ENCODE assay signal across 28 cellular contexts in genomic region chr2:65551528-65551927, GRCh38.
"Had no signal": no experiment of that assay in that cellular context is flagged by ENCODE, and none has a peak within 500 bp of the region (broad histone marks: within the 10 kb centered on the region; RNA-seq: fewer than 3 reads in every experiment).

No MANE protein-coding gene starts in this region.

- H3K4me3 ChIP-seq: ascending aorta, cardiac muscle cell had no signal

- FAIRE-seq: bronchial epithelial cell, TTC549 had no signal

- H3K27me3 ChIP-seq: ascending aorta had no signal

- DNase-seq: activated B cell treated with CpG ODN at 0.5 μM for 24 hours; activated CD4-positive, alpha-beta memory T cell treated with anti-CD3 and anti-CD28 coated beads for 36 hours; activated CD4-positive, alpha-beta T cell treated with anti-CD3 and anti-CD28 coated beads for 4 hours; activated CD4-positive, alpha-beta T cell treated with anti-CD3 and anti-CD28 coated beads, Interleukin-2, amount 10 ng/mL, durations not matched to agents 24 days and 14 days; activated CD4-positive, alpha-beta T cell treated with anti-CD3 and anti-CD28 coated beads, Interleukin-2, amount 50 U/mL, for 1 hour; activated CD4-positive, alpha-beta T cell treated with anti-CD3 and anti-CD28 coated beads, Interleukin-2, amount 50 U/mL, for 4 hours; activated CD4-positive, CD25-positive, alpha-beta regulatory T cell treated with anti-CD3 and anti-CD28 coated beads, Interleukin-2, amount 50 U/mL, for 72 hours; activated CD8-positive, alpha-beta memory T cell treated with anti-CD3 and anti-CD28 coated beads, Interleukin-2, amount 50 U/mL, for 48 hours; activated CD8-positive, alpha-beta T cell treated with anti-CD3 and anti-CD28 coated beads for 36 hours; activated gamma-delta T cell; activated naive CD4-positive, alpha-beta T cell treated with anti-CD3 and anti-CD28 coated beads, Interleukin-2, amount 10 ng/mL, durations not matched to agents 7 days and 5 days; activated naive CD4-positive, alpha-beta T cell treated with Interleukin-2 at 50 U/mL for 16 hours; activated naive CD8-positive, alpha-beta T cell treated with anti-CD3 and anti-CD28 coated beads, Interleukin-2, amount 10 ng/mL, durations not matched to agents 7 days and 5 days; activated naive CD8-positive, alpha-beta T cell treated with anti-CD3 and anti-CD28 coated beads, Interleukin-2, amount 50 U/mL, for 24 hours; activated T-cell treated with anti-CD3 and anti-CD28 coated beads, Interleukin-2, amount 50 U/mL, for 24 hours; activated T-cell treated with anti-CD3 and anti-CD28 coated beads, Interleukin-2, amount 50 U/mL, for 48 hours; amygdala; anterior cingulate cortex; caudate nucleus; cerebellar nuclear complex; T-helper 1 cell; T-helper 2 cell; T-helper 9 cell had no signal

- ATAC-seq: activated CD8-positive, alpha-beta T cell treated with anti-CD3 and anti-CD28 coated beads for 36 hours; activated naive CD8-positive, alpha-beta T cell treated with anti-CD3 and anti-CD28 coated beads, Interleukin-2, amount 50 U/mL, for 24 hours had no signal

- H3K9me3 ChIP-seq: ascending aorta had no signal

- H3K36me3 ChIP-seq: ascending aorta, cardiac muscle cell had no signal

- H3K27ac ChIP-seq: ascending aorta, cardiac muscle cell, VCaP had no signal
